Comparison of ENCODE assay signal across 8 cellular contexts in genomic region chr6:109382576-109383437, GRCh38. TPM values are rescaled to one million over a fixed set of nuclear protein-coding genes. Genes with fewer than 3 reads are reported as not detected.
DNase-seq lines count a peak whose midpoint lies in the region; ATAC-seq and TF ChIP-seq lines count a peak whose summit lies in the region.

No MANE protein-coding gene starts in this region.

- peak overlapping the region; percentile 99 for H3K9ac ChIP-seq in iPS-20b (ENCODE audit: low read depth, low read length)

- H3K4me1 ChIP-seq in breast epithelium, result peaks cover 0 to 14% of the 10 kb centered on the region in 2 donors
- H3K4me1 ChIP-seq in iPS-20b (ENCODE audit: insufficient read depth, low read length), result peaks cover 10% of the 10 kb centered on the region

- intact Hi-C loops in breast epithelium (cut with DNase I; ENCODE audit: low total_unique reads), result loop anchor here (10.0 kb wide), 1 partner anchor 198 kb away; no protein-coding TSS in a partner anchor

- CTCF ChIA-PET in AG04449 (lab: Yijun Ruan, JAX), result interaction anchor here (1.0 to 6.0 kb wide), 26 partner anchors 9 to 841 kb away, joined by 3 to 137 read pairs (median 6); partner anchors contain the start of genes CEP57L1 and SMPD2

- TF ChIP-seq CTCF in AG04449 (IDR thresholded peaks at IDR 0.05; ENCODE audit: insufficient read depth, low read length, missing control alignments) (peak; percentile 9), VCaP (conservative IDR thresholded peaks at IDR 0.05) (peak; percentile 75), breast epithelium (IDR thresholded peaks at IDR 0.05) (peak; percentile 15 to 73 (median 35))

- H3K27ac ChIP-seq in VCaP, result peak overlapping the region; percentile 99
- H3K27ac ChIP-seq in breast epithelium, result peak overlapping the region; percentile 97 to 99
- H3K27ac ChIP-seq in iPS-20b (ENCODE audit: low read length), result peak overlapping the region; percentile 99
- peak overlapping the region; percentile 78 to 100 (median 99) for H3K27ac ChIP-seq in skin epidermis

- H3K9me3 ChIP-seq in breast epithelium (no peaks in the 10 kb centered on the region), iPS-20b (ENCODE audit: insufficient read depth, low read depth, low read length) (no peaks in the 10 kb centered on the region)

- DNase-seq in AG04449 (ENCODE audit: low read depth, low spot score) (peak; percentile 70), NCI-H2171 treated with DMSO at 0.1 percent for 48 hours (lab: John Stamatoyannopoulos, UW) (peak; percentile 94), breast epithelium (ENCODE audit: low spot score in 2 of 2) (peak; percentile 90 to 91)

- POLR2A ChIA-PET in AG04449 (lab: Yijun Ruan, JAX), result interaction anchor here (0.5 to 2.1 kb wide), 10 partner anchors 9 to 536 kb away, joined by 3 to 7 read pairs (median 3); partner anchors contain the start of genes CEP57L1, MICAL1, SESN1 and SMPD2

- H3K27me3 ChIP-seq in breast epithelium (no peaks in the 10 kb centered on the region), iPS-20b (ENCODE audit: insufficient read depth, low read length) (no peaks in the 10 kb centered on the region)

- no peak for TF ChIP-seq POLR2A in breast epithelium (IDR thresholded peaks at IDR 0.05)

- no peaks in the 10 kb centered on the region for H3K36me3 ChIP-seq in breast epithelium
- peaks cover 18% of the 10 kb centered on the region for H3K36me3 ChIP-seq in iPS-20b (ENCODE audit: insufficient read depth, low read depth, low read length)

- H3K4me3 ChIP-seq in AG04449 (ENCODE audit: low read depth, low read length), result peak overlapping the region; percentile 93
- H3K4me3 ChIP-seq in breast epithelium, result peak overlapping the region; percentile 65 to 95 (median 95)
- H3K4me3 ChIP-seq in iPS-20b (ENCODE audit: low read length), result peak overlapping the region; percentile 82
- peak overlapping the region; percentile 55 to 99 (median 77) for H3K4me3 ChIP-seq in skin epidermis

- ATAC-seq in GM18868 (IDR thresholded peaks at IDR 0.05; ENCODE audit: unreplicated experiment), result peak; percentile 64
- peak; percentile 72 for ATAC-seq in HG03135 (IDR thresholded peaks at IDR 0.05; ENCODE audit: unreplicated experiment)

RNA-seq across cellular contexts. Expression of gene CD164, which starts 0.5 kb away (rescaled TPM):
- 100 to 1,000 TPM; 186 to 302 (median 238) TPM for total RNA-seq in breast epithelium

RNA-seq across cellular contexts. Expression of gene PPIL6, which starts 57.6 kb away (rescaled TPM):
- total RNA-seq in breast epithelium, result 10 to 100 TPM in 1 of 3 donors, 1 to 10 TPM in 2; 2.6 to 16.5 (median 2.9) TPM

RNA-seq across cellular contexts. Expression of gene SMPD2, which starts 57.7 kb away (rescaled TPM):
- 10 to 100 TPM in 2 of 3 donors, 1 to 10 TPM in 1; 8.5 to 26.2 (median 12.1) TPM for total RNA-seq in breast epithelium

Comparison
In these comparisons a context has a peak if more than half of its experiments do, and no peak if none do; other contexts are left out.
1. Peak in every context shown above with its lines: DNase-seq, ATAC-seq, H3K4me3 ChIP-seq and H3K27ac ChIP-seq.
2. CTCF ChIP-seq: peak in every context shown above with its lines; median percentile 75 in VCaP; 35 in breast epithelium; 9 in AG04449.